8 cellular contexts compared by ENCODE assay signal in the genomic region with DNA sequence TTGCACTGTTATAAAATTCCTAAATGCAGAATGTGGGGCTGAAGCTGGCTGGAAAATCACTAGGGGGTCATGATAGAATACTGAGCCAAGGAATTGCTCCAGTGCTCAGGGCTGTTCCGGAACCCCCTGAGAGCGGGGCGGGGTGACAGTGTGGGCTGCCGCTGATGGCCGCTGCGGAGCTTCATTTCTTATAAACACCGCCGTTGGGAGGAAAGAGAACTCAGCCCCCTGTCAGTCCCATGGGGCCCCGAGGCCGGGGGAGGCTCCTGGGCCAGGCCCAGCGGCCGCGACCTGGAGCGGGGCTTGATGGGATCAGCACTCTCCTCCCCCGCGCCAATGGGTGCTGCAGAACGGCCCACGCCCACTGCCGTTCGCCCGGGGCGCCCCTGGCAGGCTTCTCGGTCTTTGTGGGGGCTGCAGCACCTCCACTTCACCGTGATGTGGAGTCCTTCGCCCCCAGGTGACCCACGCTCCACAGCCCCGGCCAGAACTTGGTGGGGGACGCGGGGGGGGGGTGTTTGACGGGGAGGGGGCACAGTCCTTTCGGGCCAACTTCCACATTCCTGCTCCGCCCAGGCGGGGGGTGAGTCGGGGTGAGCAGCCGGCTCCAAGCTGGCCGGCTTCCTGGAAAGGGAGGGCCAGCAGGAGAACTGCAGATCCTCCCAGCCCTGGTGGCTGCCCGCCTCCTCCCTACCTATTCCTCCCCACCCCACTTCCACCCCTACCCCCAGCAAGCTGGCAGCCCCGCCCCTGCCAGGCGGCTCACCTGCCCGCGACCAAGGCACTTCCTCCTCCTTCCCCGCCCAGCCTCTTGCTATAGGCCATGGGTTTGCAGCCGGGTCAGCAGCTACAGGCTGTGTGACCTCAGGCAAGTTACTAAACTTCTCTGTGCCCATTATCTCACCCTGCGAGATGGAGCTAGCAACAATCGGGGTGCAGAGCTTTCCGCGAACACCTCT. TPM values are rescaled to one million over a fixed set of nuclear protein-coding genes. Genes with fewer than 3 reads are reported as not detected.
DNase-seq lines count a peak whose midpoint lies in the region; ATAC-seq and TF ChIP-seq lines count a peak whose summit lies in the region.

No MANE protein-coding gene starts in this region.

- H3K9ac ChIP-seq in BLaER1 treated with 17β-estradiol and CSF1 and Interleukin-3, amounts not matched to agents 10 nM and 100 nM: peak overlapping the region; percentile 76 to 85 (median 81)

- H3K9me3 ChIP-seq in BLaER1 treated with 17β-estradiol and CSF1 and Interleukin-3, amounts not matched to agents 10 nM and 100 nM (replicated peaks in 1 of 11): no peaks in the 10 kb centered on the region
- H3K9me3 ChIP-seq in lung (ENCODE audit: control insufficient read depth in 2 of 2, insufficient read depth in 1 of 2, low read length in 1 of 2): no peaks in the 10 kb centered on the region

- H3K36me3 ChIP-seq in BLaER1 treated with 17β-estradiol and CSF1 and Interleukin-3, amounts not matched to agents 10 nM and 100 nM: no peaks in the 10 kb centered on the region
- H3K36me3 ChIP-seq in lung (ENCODE audit: control insufficient read depth in 2 of 2, insufficient read depth in 2 of 2, low read length in 2 of 2): no peaks in the 10 kb centered on the region

- peaks cover 54 to 90% (median 86%) of the 10 kb centered on the region in 10 experiments for H3K4me1 ChIP-seq in BLaER1 treated with 17β-estradiol and CSF1 and Interleukin-3, amounts not matched to agents 10 nM and 100 nM
- H3K4me1 ChIP-seq in lung (ENCODE audit: control insufficient read depth in 2 of 2, insufficient read depth in 2 of 2, low read length in 2 of 2): peaks cover 7 to 33% of the 10 kb centered on the region in 2 donors

- H3K4me2 ChIP-seq in BLaER1 treated with 17β-estradiol and CSF1 and Interleukin-3, amounts not matched to agents 10 nM and 100 nM: peak overlapping the region; percentile 79 to 97 (median 92)

- no peaks in the 10 kb centered on the region for H3K9me3 Mint-ChIP-seq in activated CD8-positive, alpha-beta T cell treated with anti-CD3 and anti-CD28 coated beads for 36 hours

- peak overlapping the region; percentile 71 to 92 (median 85) for H3K27ac ChIP-seq in BLaER1 treated with 17β-estradiol and CSF1 and Interleukin-3, amounts not matched to agents 10 nM and 100 nM
- peak overlapping the region; percentile 93 to 99 for H3K27ac ChIP-seq in lung (ENCODE audit: low read depth in 1 of 2, low read length in 1 of 2)

- H4K20me1 ChIP-seq in BLaER1 treated with 17β-estradiol and CSF1 and Interleukin-3, amounts not matched to agents 10 nM and 100 nM: no peaks in the 10 kb centered on the region

- ATAC-seq in GM19372 (IDR thresholded peaks at IDR 0.05; ENCODE audit: low read depth, unreplicated experiment): peak; percentile 45
- peak; percentile 37 for ATAC-seq in HG03521 (IDR thresholded peaks at IDR 0.05; ENCODE audit: unreplicated experiment)
- peak; percentile 66 for ATAC-seq in activated CD8-positive, alpha-beta T cell treated with anti-CD3 and anti-CD28 coated beads for 36 hours
- ATAC-seq in lung (ENCODE audit: insufficient read depth, low FRiP score): peak; percentile 79

- peak overlapping the region; percentile 99 for H3K27ac Mint-ChIP-seq in activated CD8-positive, alpha-beta T cell treated with anti-CD3 and anti-CD28 coated beads for 36 hours

- H3K4me3 ChIP-seq in BLaER1 treated with 17β-estradiol and CSF1 and Interleukin-3, amounts not matched to agents 10 nM and 100 nM: peak overlapping the region; percentile 60 to 78 (median 70)
- peak overlapping the region; percentile 67 for H3K4me3 ChIP-seq in lung

- 0% methylated on average over 41 to 47 of the region's 47 CpGs for WGBS in lung, 2 donors

- no peaks in the 10 kb centered on the region for H3K36me3 Mint-ChIP-seq in activated CD8-positive, alpha-beta T cell treated with anti-CD3 and anti-CD28 coated beads for 36 hours (ENCODE audit: low read depth)

- no peak for TF ChIP-seq CTCF in activated CD8-positive, alpha-beta T cell treated with anti-CD3 and anti-CD28 coated beads for 36 hours (IDR thresholded peaks at IDR 0.05)
- TF ChIP-seq CTCF in lung (IDR thresholded peaks at IDR 0.05; ENCODE audit: control extremely low read depth, extremely low read depth): no peak

- POLR2A ChIA-PET in activated CD8-positive, alpha-beta T cell treated with anti-CD3 and anti-CD28 coated beads for 36 hours (lab: Charles Lee): interaction anchor here (0.6 to 36.6 kb wide), 23 partner anchors 20 to 394 kb away, joined by 3 to 1641 read pairs (median 4); a partner anchor contains a TSS

- H3K4me3 Mint-ChIP-seq in activated CD8-positive, alpha-beta T cell treated with anti-CD3 and anti-CD28 coated beads for 36 hours: peak overlapping the region; percentile 90

- H3K4me1 Mint-ChIP-seq in activated CD8-positive, alpha-beta T cell treated with anti-CD3 and anti-CD28 coated beads for 36 hours (ENCODE audit: low read depth): peaks cover 69% of the 10 kb centered on the region

- CTCF ChIA-PET in activated CD8-positive, alpha-beta T cell treated with anti-CD3 and anti-CD28 coated beads for 36 hours (lab: Charles Lee): interaction anchor here (0.8 to 13.9 kb wide), 16 partner anchors 9 to 324 kb away, joined by 3 to 342 read pairs (median 4); no protein-coding TSS in a partner anchor

- intact Hi-C loops in activated CD8-positive, alpha-beta T cell treated with anti-CD3 and anti-CD28 coated beads for 36 hours (cut with micrococcal nuclease): loop anchor here (10.0 kb wide), 1 partner anchor 391 kb away; no protein-coding TSS in a partner anchor

- DNase-seq in NCI-H82 treated with DMSO at 0.1 percent for 48 hours (lab: John Stamatoyannopoulos, UW; ENCODE audit: unreplicated experiment): peak; percentile 44
- peak; percentile 94 for DNase-seq in activated CD8-positive, alpha-beta T cell treated with anti-CD3 and anti-CD28 coated beads for 36 hours
- DNase-seq in effector CD4-positive, alpha-beta T cell: peak; percentile 81
- DNase-seq in lung (ENCODE audit: low spot score): peak; percentile 97
- DNase-seq in stimulated activated CD4-positive, alpha-beta T cell treated with anti-CD3 and anti-CD28 coated beads, TNF-alpha, amount 100 ng/mL, for 4 hours (ENCODE audit: low read depth in 3 of 3): peak; percentile 76 to 91 (median 84)

- no peaks in the 10 kb centered on the region for H3K27me3 ChIP-seq in BLaER1 treated with 17β-estradiol and CSF1 and Interleukin-3, amounts not matched to agents 10 nM and 100 nM
- no peaks in the 10 kb centered on the region for H3K27me3 ChIP-seq in lung (ENCODE audit: control insufficient read depth, insufficient read depth)

- H3K27me3 Mint-ChIP-seq in activated CD8-positive, alpha-beta T cell treated with anti-CD3 and anti-CD28 coated beads for 36 hours: no peaks in the 10 kb centered on the region

RNA-seq across cellular contexts. Expression of a gene that starts 5.4 kb away (rescaled TPM):
- 100 to 1,000 TPM; 121 to 128 TPM for total RNA-seq in activated CD8-positive, alpha-beta T cell treated with anti-CD3 and anti-CD28 coated beads for 36 hours
- total RNA-seq in lung: 10 to 100 TPM; 53.8 to 83.2 TPM
- polyA plus RNA-seq in lung: 100 to 1,000 TPM in 1 of 2 donors, 10 to 100 TPM in 1; 32.9 to 141 TPM

RNA-seq across cellular contexts. Expression of a gene that starts 47.4 kb away (rescaled TPM):
- total RNA-seq in activated CD8-positive, alpha-beta T cell treated with anti-CD3 and anti-CD28 coated beads for 36 hours: 1 to 10 TPM; 1.6 to 1.7 TPM
- not detected for total RNA-seq in lung
- not detected for polyA plus RNA-seq in lung

Comparison
In these comparisons a context has a peak if more than half of its experiments do, and no peak if none do; other contexts are left out.
1. Peak in every context shown above with its lines: DNase-seq, ATAC-seq, H3K4me3 ChIP-seq and H3K27ac ChIP-seq.
2. DNase-seq: peak in every context shown above with its lines; median percentile 97 in lung; 94 in activated CD8-positive, alpha-beta T cell treated with anti-CD3 and anti-CD28 coated beads for 36 hours; 84 in stimulated activated CD4-positive, alpha-beta T cell treated with anti-CD3 and anti-CD28 coated beads, TNF-alpha, amount 100 ng/mL, for 4 hours; 81 in effector CD4-positive, alpha-beta T cell; 44 in NCI-H82 treated with DMSO at 0.1 percent for 48 hours.